ENCODE assay signal across 16 cellular contexts in genomic region chr3:187518207-187518606, GRCh38.
DNase-seq lines count a peak whose midpoint lies in the region; FAIRE-seq and TF ChIP-seq lines count a peak whose summit lies in the region.
"Had no signal": no experiment of that assay in that cellular context is flagged by ENCODE, and none has a peak within 500 bp of the region (broad histone marks: within the 10 kb centered on the region; RNA-seq: fewer than 3 reads in every experiment).

No MANE protein-coding gene starts in this region.

- H4K20me1 ChIP-seq in Karpas-422 (ENCODE audit: insufficient read depth, low read depth, low read length) (no peaks in the 10 kb centered on the region), H1 (replicated peaks in 1 of 2; ENCODE audit: control insufficient read depth in 1 of 2, insufficient read depth in 2 of 2, low read length in 2 of 2) (no peaks in the 10 kb centered on the region)
- H4K20me1 ChIP-seq: BLaER1 had no signal

- H3K27ac ChIP-seq in Karpas-422 (ENCODE audit: low read length) (peak overlapping the region; percentile 22; the same call in 1 of the 2 replicates), H1 (ENCODE audit: low read depth, low read length) (no peak overlapping the region), mesendoderm (ENCODE audit: low read depth, low read length) (no peak overlapping the region)
- H3K27ac ChIP-seq: BLaER1 had no signal

- H3K4me1 Mint-ChIP-seq in mesothelial cell of epicardium, result peaks cover 8% of the 10 kb centered on the region
- H3K4me1 Mint-ChIP-seq: CD8-positive, alpha-beta memory T cell had no signal

- H3K4me2 ChIP-seq in Karpas-422 (ENCODE audit: low read depth, low read length, poor library complexity, severe bottlenecking), result peak overlapping the region; percentile 62
- H3K4me2 ChIP-seq in H1 (ENCODE audit: insufficient read depth in 1 of 2, low read depth in 2 of 2, low read length in 2 of 2), result peak overlapping the region in 1 of 2 experiments; percentile 48; a peak in 1 of 4 replicates
- no peak overlapping the region for H3K4me2 ChIP-seq in mesendoderm (ENCODE audit: low read length)
- H3K4me2 ChIP-seq: BLaER1 had no signal

- no peaks in the 10 kb centered on the region for H3K36me3 Mint-ChIP-seq in mesothelial cell of epicardium
- H3K36me3 Mint-ChIP-seq: CD8-positive, alpha-beta memory T cell had no signal

- H3K4me1 ChIP-seq in Karpas-422 (ENCODE audit: low read length) (peaks cover 37% of the 10 kb centered on the region), H1 (replicated peaks in 1 of 4; ENCODE audit: control insufficient read depth in 3 of 4, insufficient read depth in 4 of 4, low read length in 3 of 4) (peaks cover 2 to 16% (median 9%) of the 10 kb centered on the region in 4 experiments; a peak in 4 of 7 replicates), mesendoderm (ENCODE audit: control insufficient read depth, low read depth, low read length) (no peaks in the 10 kb centered on the region)
- H3K4me1 ChIP-seq: Caco-2 had no signal

- H3K4me3 Mint-ChIP-seq in mesothelial cell of epicardium, result no peak overlapping the region
- H3K4me3 Mint-ChIP-seq: CD8-positive, alpha-beta memory T cell had no signal

- H2BK20ac ChIP-seq in H1 (ENCODE audit: low read length), result peak overlapping the region; percentile 9; the same call in 1 of the 2 replicates

- H2AFZ ChIP-seq in Karpas-422 (ENCODE audit: low read length), result peak overlapping the region; percentile 68
- no peak overlapping the region for H2AFZ ChIP-seq in H1 (ENCODE audit: low read length)

- H3K79me2 ChIP-seq in Karpas-422 (ENCODE audit: low read length) (no peaks in the 10 kb centered on the region), H1 (ENCODE audit: control insufficient read depth in 1 of 2, insufficient read depth in 2 of 2, low read length in 2 of 2) (no peaks in the 10 kb centered on the region), mesendoderm (ENCODE audit: control insufficient read depth, insufficient read depth, low read length) (no peaks in the 10 kb centered on the region)

- H2BK12ac ChIP-seq in H1 (ENCODE audit: low read depth, low read length), result no peak overlapping the region

- no peaks in the 10 kb centered on the region for H3K27me3 Mint-ChIP-seq in mesothelial cell of epicardium (ENCODE audit: low read depth)

- no peaks in the 10 kb centered on the region for H3K9me2 ChIP-seq in Karpas-422 (replicated peaks; ENCODE audit: insufficient read depth, low read length)

- H3K79me1 ChIP-seq in H1 (ENCODE audit: low read depth, low read length) (no peaks in the 10 kb centered on the region), mesendoderm (ENCODE audit: low read length) (no peaks in the 10 kb centered on the region)

- H2BK5ac ChIP-seq in H1 (ENCODE audit: low read depth, low read length) (peak overlapping the region; percentile 93; the same call in 1 of the 2 replicates), mesendoderm (ENCODE audit: low read length) (no peak overlapping the region)

- H3K9me3 ChIP-seq in Karpas-422 (ENCODE audit: low read length) (no peaks in the 10 kb centered on the region), H1 (ENCODE audit: insufficient read depth in 2 of 2, low read depth in 1 of 2, low read length in 1 of 2) (peaks cover 0 to 3% of the 10 kb centered on the region in 2 experiments; a peak in 2 of 4 replicates)
- H3K9me3 ChIP-seq: BLaER1, Caco-2 had no signal

- H3K23me2 ChIP-seq in H1 (ENCODE audit: low read depth, low read length), result no peaks in the 10 kb centered on the region; the same call in none of the 2 replicates

- H2BK15ac ChIP-seq in H1 (ENCODE audit: low read length), result no peak overlapping the region
- no peak overlapping the region for H2BK15ac ChIP-seq in mesendoderm (replicated peaks; ENCODE audit: low read depth)

- TF ChIP-seq EP300 in H1 (IDR thresholded peaks at IDR 0.05; ENCODE audit: borderline replicate concordance in 1 of 2, low read depth in 2 of 2, low read length in 2 of 2), result no peak

- no peaks in the 10 kb centered on the region for H3K27me3 ChIP-seq in H7 (ENCODE audit: control insufficient read depth, insufficient read depth, low read length)
- no peaks in the 10 kb centered on the region for H3K27me3 ChIP-seq in Karpas-422 (ENCODE audit: low read length)
- H3K27me3 ChIP-seq in H1 (replicated peaks in 1 of 4; ENCODE audit: control insufficient read depth in 3 of 4, extremely low read depth in 1 of 4, insufficient read depth in 3 of 4, low read length in 3 of 4), result no peaks in the 10 kb centered on the region
- no peaks in the 10 kb centered on the region for H3K27me3 ChIP-seq in mesendoderm (ENCODE audit: insufficient read depth, low read length, poor library complexity)
- H3K27me3 ChIP-seq: BLaER1 had no signal

- 33% methylated on average over 2 of the region's 2 CpGs; no CpG with 5 or more reads in 1 of the 2 experiments for WGBS in H1 (ENCODE audit: extremely low coverage in 1 of 2, insufficient coverage in 1 of 2, insufficient read length in 1 of 2, insufficient replicate concordance in 2 of 2, low coverage in 1 of 2, low lambda C conversion rate in 2 of 2, missing lambda C conversion rate in 1 of 2), 2 experiments
- WGBS in mesendoderm (ENCODE audit: extremely low coverage, insufficient coverage, low lambda C conversion rate), result no CpG with 5 or more reads among the region's 2 CpGs

- POLR2A ChIA-PET in H1 (lab: Charles Lee; ENCODE audit: partially characterized antibody), result interaction anchor here (0.6 kb wide), 1 partner anchor 637 kb away, joined by 3 read pairs; no protein-coding TSS in a partner anchor

- H4K5ac ChIP-seq in H1 (ENCODE audit: insufficient read length, low read depth, low read length), result no peak overlapping the region
- no peak overlapping the region for H4K5ac ChIP-seq in mesendoderm (ENCODE audit: low read length)

- H3K27ac Mint-ChIP-seq in mesothelial cell of epicardium, result no peak overlapping the region
- H3K27ac Mint-ChIP-seq: CD8-positive, alpha-beta memory T cell had no signal

- no peak overlapping the region for H3K14ac ChIP-seq in H1 (ENCODE audit: insufficient read length)

- no peak overlapping the region for H3K4ac ChIP-seq in H1 (replicated peaks; ENCODE audit: insufficient read length, low read depth, low read length)
- H3K4ac ChIP-seq in mesendoderm (ENCODE audit: low read depth, low read length), result no peak overlapping the region

- DNase-seq in H7 (peak; percentile 13), Karpas-422 (no peak), H1 (ENCODE audit: low read depth in 1 of 2, low spot score in 2 of 2) (no peak), mesendoderm (no peak), NCI-H1417 treated with DMSO at 0.1 percent for 48 hours (lab: John Stamatoyannopoulos, UW) (no peak), NCI-H187 (lab: John Stamatoyannopoulos, UW) (no peak), mesothelial cell of epicardium (ENCODE audit: low spot score in 2 of 2, unreplicated experiment in 2 of 2) (no peak), epidermal melanocyte (ENCODE audit: insufficient read length, low spot score) (no peak)
- DNase-seq: 8988T; AML-193; Caco-2; CD8-positive, alpha-beta memory T cell; DND-41; GDM1 had no signal

- H3K9ac ChIP-seq in Karpas-422 (ENCODE audit: low read length) (peak overlapping the region; percentile 35; the same call in 1 of the 2 replicates), H1 (replicated peaks in 1 of 4; ENCODE audit: extremely low read depth in 1 of 4, low read depth in 3 of 4, low read length in 3 of 4) (no peak overlapping the region), mesendoderm (ENCODE audit: low read length) (no peak overlapping the region)
- H3K9ac ChIP-seq: BLaER1 had no signal

- H2BK120ac ChIP-seq in H1 (replicated peaks; ENCODE audit: low read depth, low read length) (peak overlapping the region; percentile 24), mesendoderm (ENCODE audit: low read depth, low read length) (peak overlapping the region; percentile 73)

- H3K18ac ChIP-seq in H1 (ENCODE audit: extremely low read depth, low read length), result no peak overlapping the region; the same call in 1 of the 2 replicates
- H3K18ac ChIP-seq in mesendoderm (ENCODE audit: low read length), result no peak overlapping the region

- TF ChIP-seq RAD21 in H1 (IDR thresholded peaks at IDR 0.05 in 1 of 2, conservative IDR thresholded peaks at IDR 0.05 in 1 of 2; ENCODE audit: low read depth in 2 of 2, low read length in 2 of 2), result no peak

- H3K9me3 Mint-ChIP-seq in mesothelial cell of epicardium, result peaks cover 4% of the 10 kb centered on the region
- H3K9me3 Mint-ChIP-seq: CD8-positive, alpha-beta memory T cell had no signal

- FAIRE-seq in H1 (lab: Jason Lieb, UNC), result peak; percentile 36
- FAIRE-seq: GM12892 had no signal

- CTCF ChIA-PET in H1 (lab: Charles Lee; ENCODE audit: partially characterized antibody), result interaction anchor here (1.5 kb wide), 1 partner anchor 161 kb away, joined by 4 read pairs; no protein-coding TSS in a partner anchor

- H4K91ac ChIP-seq in H1 (replicated peaks; ENCODE audit: insufficient read length, low read length), result peak overlapping the region; percentile 42

- no peak overlapping the region for H3K4me3 ChIP-seq in H7 (ENCODE audit: insufficient read depth, low read depth, low read length)
- H3K4me3 ChIP-seq in Karpas-422 (ENCODE audit: low read length), result peak overlapping the region; percentile 37
- H3K4me3 ChIP-seq in H1 (ENCODE audit: extremely low read depth in 1 of 4, insufficient read depth in 2 of 4, low read depth in 3 of 4, low read length in 4 of 4), result no peak overlapping the region
- H3K4me3 ChIP-seq in mesendoderm (ENCODE audit: low read length), result no peak overlapping the region
- H3K4me3 ChIP-seq: BLaER1 had no signal

- H3K36me3 ChIP-seq in H7 (replicated peaks; ENCODE audit: control insufficient read depth, insufficient read depth, low read length) (no peaks in the 10 kb centered on the region), Karpas-422 (ENCODE audit: insufficient read depth, low read length) (no peaks in the 10 kb centered on the region), H1 (ENCODE audit: control insufficient read depth in 2 of 4, insufficient read depth in 4 of 4, low read length in 3 of 4) (peaks cover 0 to 2% (median 0%) of the 10 kb centered on the region in 4 experiments; a peak in 1 of 8 replicates), mesendoderm (ENCODE audit: control insufficient read depth, insufficient read depth, low read length) (no peaks in the 10 kb centered on the region)
- H3K36me3 ChIP-seq: BLaER1 had no signal

- H3K56ac ChIP-seq in H1 (replicated peaks; ENCODE audit: insufficient read length, low read depth, low read length), result no peak overlapping the region
- no peak overlapping the region for H3K56ac ChIP-seq in mesendoderm (ENCODE audit: low read length)

- TF ChIP-seq POLR2A in H1 (IDR thresholded peaks at IDR 0.05; ENCODE audit: control extremely low read depth in 1 of 2, low read depth in 2 of 2, low read length in 2 of 2), result no peak

- H2AK5ac ChIP-seq in H1 (ENCODE audit: low read depth, low read length), result no peak overlapping the region
- no peak overlapping the region for H2AK5ac ChIP-seq in mesendoderm (ENCODE audit: low read length)

- H4K8ac ChIP-seq in H1 (ENCODE audit: extremely low read depth, insufficient read depth, low read length) (no peak overlapping the region), mesendoderm (ENCODE audit: low read depth, low read length) (no peak overlapping the region)

- no peak overlapping the region for H3K23ac ChIP-seq in H1 (ENCODE audit: insufficient read length)
- H3K23ac ChIP-seq in mesendoderm (ENCODE audit: low read length), result no peak overlapping the region

- TF ChIP-seq CTCF in H1 (IDR thresholded peaks at IDR 0.05; ENCODE audit: control extremely low read depth in 1 of 3, insufficient read depth in 1 of 3, low read depth in 1 of 3, low read length in 3 of 3) (no peak), mesothelial cell of epicardium (IDR thresholded peaks at IDR 0.05; ENCODE audit: unreplicated experiment) (no peak)
